ENCODE assay signal across 10 cellular contexts in genomic region chr4:2401610-2401983, GRCh38. TPM values are rescaled to one million over a fixed set of nuclear protein-coding genes. Genes with fewer than 3 reads are reported as not detected.
DNase-seq lines count a peak whose midpoint lies in the region; ATAC-seq and TF ChIP-seq lines count a peak whose summit lies in the region.
"Had no signal": no experiment of that assay in that cellular context is flagged by ENCODE, and none has a peak within 500 bp of the region (broad histone marks: within the 10 kb centered on the region; RNA-seq: fewer than 3 reads in every experiment).

No MANE protein-coding gene starts in this region.

- no peak overlapping the region for H3K27ac Mint-ChIP-seq in activated CD8-positive, alpha-beta T cell treated with anti-CD3 and anti-CD28 coated beads for 36 hours
- no peak overlapping the region for H3K27ac Mint-ChIP-seq in activated CD8-positive, alpha-beta T cell treated with anti-CD3 and anti-CD28 coated beads, Interleukin-2, amount 10 ng/mL, durations not matched to agents 7 days and 5 days
- H3K27ac Mint-ChIP-seq in stimulated activated naive CD8-positive, alpha-beta T cell treated with anti-CD3 and anti-CD28 coated beads, Interleukin-15, amount 100 ng/mL, for 72 hours = no peak overlapping the region

- H3K4me3 Mint-ChIP-seq in activated CD8-positive, alpha-beta T cell treated with anti-CD3 and anti-CD28 coated beads for 36 hours = peak overlapping the region; percentile 55
- no peak overlapping the region for H3K4me3 Mint-ChIP-seq in activated CD8-positive, alpha-beta T cell treated with anti-CD3 and anti-CD28 coated beads, Interleukin-2, amount 10 ng/mL, durations not matched to agents 7 days and 5 days
- peak overlapping the region; percentile 58 to 74 for H3K4me3 Mint-ChIP-seq in stimulated activated naive CD8-positive, alpha-beta T cell treated with anti-CD3 and anti-CD28 coated beads, Interleukin-15, amount 100 ng/mL, for 72 hours

- POLR2A ChIA-PET in activated CD8-positive, alpha-beta T cell treated with anti-CD3 and anti-CD28 coated beads for 36 hours (lab: Charles Lee) = interaction anchor here (1.9 kb wide), 1 partner anchor 12 kb away, joined by 22 read pairs; no protein-coding TSS in a partner anchor
- POLR2A ChIA-PET in activated CD8-positive, alpha-beta T cell treated with anti-CD3 and anti-CD28 coated beads, Interleukin-2, amount 10 ng/mL, durations not matched to agents 7 days and 5 days (lab: Charles Lee) = interaction anchor here (0.6 to 3.3 kb wide), 3 partner anchors 11 to 160 kb away, joined by 3 to 19 read pairs (median 4); partner anchors contain the start of genes HAUS3 and POLN

- ATAC-seq in activated CD8-positive, alpha-beta T cell treated with anti-CD3 and anti-CD28 coated beads for 36 hours = peak; percentile 24
- ATAC-seq in activated CD8-positive, alpha-beta T cell treated with anti-CD3 and anti-CD28 coated beads, Interleukin-2, amount 10 ng/mL, durations not matched to agents 7 days and 5 days = no peak
- peak; percentile 10 for ATAC-seq in stimulated activated naive CD8-positive, alpha-beta T cell treated with anti-CD3 and anti-CD28 coated beads, Interleukin-15, amount 100 ng/mL, for 72 hours
- ATAC-seq in GM18861 (IDR thresholded peaks at IDR 0.05; ENCODE audit: unreplicated experiment) = no peak
- ATAC-seq in GM19351 (IDR thresholded peaks at IDR 0.05; ENCODE audit: unreplicated experiment) = no peak

- no peaks in the 10 kb centered on the region for H3K27me3 ChIP-seq in layer of hippocampus (ENCODE audit: control insufficient read depth, insufficient read depth, low read length)
- H3K27me3 ChIP-seq: upper lobe of right lung had no signal

- in situ Hi-C loops in astrocyte of the cerebellum (cut with HindIII; ENCODE audit: low sequenced_read_pairs) = loop anchor here (5.0 kb wide), 1 partner anchor 144 kb away; no protein-coding TSS in a partner anchor

- peaks cover 2% of the 10 kb centered on the region for H3K27me3 Mint-ChIP-seq in activated CD8-positive, alpha-beta T cell treated with anti-CD3 and anti-CD28 coated beads for 36 hours
- peaks cover 15% of the 10 kb centered on the region for H3K27me3 Mint-ChIP-seq in activated CD8-positive, alpha-beta T cell treated with anti-CD3 and anti-CD28 coated beads, Interleukin-2, amount 10 ng/mL, durations not matched to agents 7 days and 5 days (ENCODE audit: low read depth)
- peaks cover 19% of the 10 kb centered on the region for H3K27me3 Mint-ChIP-seq in stimulated activated naive CD8-positive, alpha-beta T cell treated with anti-CD3 and anti-CD28 coated beads, Interleukin-15, amount 100 ng/mL, for 72 hours

- peaks cover 15% of the 10 kb centered on the region for H3K4me1 Mint-ChIP-seq in activated CD8-positive, alpha-beta T cell treated with anti-CD3 and anti-CD28 coated beads for 36 hours (ENCODE audit: low read depth)
- H3K4me1 Mint-ChIP-seq in activated CD8-positive, alpha-beta T cell treated with anti-CD3 and anti-CD28 coated beads, Interleukin-2, amount 10 ng/mL, durations not matched to agents 7 days and 5 days (ENCODE audit: low read depth) = peaks cover 18% of the 10 kb centered on the region
- peaks cover 14% of the 10 kb centered on the region for H3K4me1 Mint-ChIP-seq in stimulated activated naive CD8-positive, alpha-beta T cell treated with anti-CD3 and anti-CD28 coated beads, Interleukin-15, amount 100 ng/mL, for 72 hours

- TF ChIP-seq CTCF in activated CD8-positive, alpha-beta T cell treated with anti-CD3 and anti-CD28 coated beads for 36 hours (IDR thresholded peaks at IDR 0.05) = no peak
- no peak for TF ChIP-seq CTCF in astrocyte of the cerebellum (IDR thresholded peaks at IDR 0.05; ENCODE audit: low read depth, low read length, missing control alignments)

- no peak for DNase-seq in activated CD8-positive, alpha-beta T cell treated with anti-CD3 and anti-CD28 coated beads for 36 hours
- no peak for DNase-seq in activated CD8-positive, alpha-beta T cell treated with anti-CD3 and anti-CD28 coated beads, Interleukin-2, amount 10 ng/mL, durations not matched to agents 7 days and 5 days
- DNase-seq in astrocyte of the cerebellum (ENCODE audit: low read depth) (no peak), HT-29 (ENCODE audit: low spot score) (no peak)
- no peak for DNase-seq in stimulated activated naive CD8-positive, alpha-beta T cell treated with anti-CD3 and anti-CD28 coated beads, Interleukin-15, amount 100 ng/mL, for 72 hours

- intact Hi-C loops in activated CD8-positive, alpha-beta T cell treated with anti-CD3 and anti-CD28 coated beads for 36 hours (cut with micrococcal nuclease) = no loop called here

- peak overlapping the region; percentile 73 for H3K27ac ChIP-seq in layer of hippocampus (ENCODE audit: low read depth, low read length)
- H3K27ac ChIP-seq: upper lobe of right lung had no signal

- CTCF ChIA-PET in activated CD8-positive, alpha-beta T cell treated with anti-CD3 and anti-CD28 coated beads for 36 hours (lab: Charles Lee) = interaction anchor here (0.8 to 1.8 kb wide), 3 partner anchors 11 to 182 kb away, joined by 3 to 7 read pairs (median 4); no protein-coding TSS in a partner anchor
- CTCF ChIA-PET in activated CD8-positive, alpha-beta T cell treated with anti-CD3 and anti-CD28 coated beads, Interleukin-2, amount 10 ng/mL, durations not matched to agents 7 days and 5 days (lab: Charles Lee) = interaction anchor here (1.8 to 2.1 kb wide), 2 partner anchors 8 to 10 kb away, joined by 6 to 19 read pairs; no protein-coding TSS in a partner anchor

- peak overlapping the region; percentile 14 for H3K4me3 ChIP-seq in astrocyte of the cerebellum (ENCODE audit: low read depth, low read length)
- H3K4me3 ChIP-seq: lung had no signal

- no peaks in the 10 kb centered on the region for H3K36me3 Mint-ChIP-seq in activated CD8-positive, alpha-beta T cell treated with anti-CD3 and anti-CD28 coated beads for 36 hours (ENCODE audit: low read depth)
- no peaks in the 10 kb centered on the region for H3K36me3 Mint-ChIP-seq in activated CD8-positive, alpha-beta T cell treated with anti-CD3 and anti-CD28 coated beads, Interleukin-2, amount 10 ng/mL, durations not matched to agents 7 days and 5 days (ENCODE audit: low read depth)

- H3K9me3 Mint-ChIP-seq in activated CD8-positive, alpha-beta T cell treated with anti-CD3 and anti-CD28 coated beads for 36 hours = no peaks in the 10 kb centered on the region
- no peaks in the 10 kb centered on the region for H3K9me3 Mint-ChIP-seq in activated CD8-positive, alpha-beta T cell treated with anti-CD3 and anti-CD28 coated beads, Interleukin-2, amount 10 ng/mL, durations not matched to agents 7 days and 5 days (ENCODE audit: insufficient read depth)
- no peaks in the 10 kb centered on the region for H3K9me3 Mint-ChIP-seq in stimulated activated naive CD8-positive, alpha-beta T cell treated with anti-CD3 and anti-CD28 coated beads, Interleukin-15, amount 100 ng/mL, for 72 hours

RNA-seq across cellular contexts. Expression of gene ZFYVE28, which starts 16.8 kb away (rescaled TPM):
- total RNA-seq in activated CD8-positive, alpha-beta T cell treated with anti-CD3 and anti-CD28 coated beads for 36 hours = 1 to 10 TPM; 4.9 to 7.0 TPM
- 1 to 10 TPM; 6.1 to 6.3 TPM for total RNA-seq in activated CD8-positive, alpha-beta T cell treated with anti-CD3 and anti-CD28 coated beads, Interleukin-2, amount 10 ng/mL, durations not matched to agents 7 days and 5 days
- 0.26 and 2.0 TPM in 2 replicates for total RNA-seq in HT-29 (2014; rRNA removed; shearing (Covaris generic))

RNA-seq across cellular contexts. Expression of gene CFAP99, which starts 17.2 kb away (rescaled TPM):
- total RNA-seq in activated CD8-positive, alpha-beta T cell treated with anti-CD3 and anti-CD28 coated beads for 36 hours = not detected
- total RNA-seq in activated CD8-positive, alpha-beta T cell treated with anti-CD3 and anti-CD28 coated beads, Interleukin-2, amount 10 ng/mL, durations not matched to agents 7 days and 5 days = not detected
- not detected in 2 replicates for total RNA-seq in HT-29 (2014; rRNA removed; shearing (Covaris generic))
- total RNA-seq: upper lobe of right lung had no signal

Comparison
In these comparisons a context has a peak if more than half of its experiments do, and no peak if none do; other contexts are left out.
1. ATAC-seq: peak in activated CD8-positive, alpha-beta T cell treated with anti-CD3 and anti-CD28 coated beads for 36 hours (single experiment) and stimulated activated naive CD8-positive, alpha-beta T cell treated with anti-CD3 and anti-CD28 coated beads, Interleukin-15, amount 100 ng/mL, for 72 hours (single experiment); none in activated CD8-positive, alpha-beta T cell treated with anti-CD3 and anti-CD28 coated beads, Interleukin-2, amount 10 ng/mL, durations not matched to agents 7 days and 5 days (single experiment), GM18861 (single experiment) and GM19351 (single experiment).